Comparison of ENCODE assay signal across 22 cellular contexts in the genomic region with DNA sequence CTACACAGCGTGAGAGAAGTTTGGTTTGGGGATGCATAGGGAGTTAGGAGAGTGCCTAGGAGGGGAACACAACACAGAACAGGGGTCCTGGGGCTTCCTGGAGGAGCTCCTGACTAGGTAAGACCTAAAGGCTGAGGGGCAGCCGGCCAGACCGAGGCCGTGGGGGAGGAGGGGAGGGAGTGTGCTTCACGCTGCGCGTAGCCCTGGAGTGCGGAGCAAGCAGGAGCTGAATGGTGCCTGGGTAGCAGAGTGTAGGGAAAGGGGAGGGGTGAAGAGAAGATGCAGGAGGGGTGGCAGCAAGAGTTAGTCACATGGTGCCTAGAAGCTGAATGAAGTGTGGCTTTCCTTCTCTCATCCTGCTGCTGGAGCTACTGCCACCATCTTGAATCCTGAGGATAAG. TPM values are rescaled to one million over a fixed set of nuclear protein-coding genes. Genes with fewer than 3 reads are reported as not detected.
"Had no signal": no experiment of that assay in that cellular context is flagged by ENCODE, and none has a peak within 500 bp of the region (broad histone marks: within the 10 kb centered on the region; RNA-seq: fewer than 3 reads in every experiment).

No MANE protein-coding gene starts in this region.

- H3K4me1 ChIP-seq: sigmoid colon had no signal

- H3K36me3 ChIP-seq: esophagus muscularis mucosa, heart left ventricle, sigmoid colon, WERI-Rb-1 had no signal

- H3K4me3 ChIP-seq: esophagus muscularis mucosa, heart left ventricle, psoas muscle, sigmoid colon, SK-N-MC, testis had no signal

- DNase-seq: activated CD4-positive, alpha-beta T cell treated with anti-CD3 and anti-CD28 coated beads, Interleukin-2, amount 10 ng/mL, durations not matched to agents 24 days and 14 days; amniotic stem cell; cerebellar nuclear complex; naive B cell; psoas muscle; stimulated activated CD4-positive, alpha-beta T cell treated with anti-CD3 and anti-CD28 coated beads, Interleukin-2, amount 100 ng/mL, for 24 hours; stimulated activated naive CD8-positive, alpha-beta T cell treated with anti-CD3 and anti-CD28 coated beads, Interleukin-15, Interleukin-2, amounts not matched to agents 100 U/mL and 50 U/mL, for 24 hours; T-cell; testis; WERI-Rb-1 had no signal

- H3K4me3 Mint-ChIP-seq: activated CD4-positive, alpha-beta T cell treated with anti-CD3 and anti-CD28 coated beads, Interleukin-2, amount 10 ng/mL, durations not matched to agents 24 days and 14 days; brain; naive B cell; T-cell had no signal

- H3K36me3 Mint-ChIP-seq: activated naive CD4-positive, alpha-beta T cell treated with anti-CD3 and anti-CD28 coated beads, Interleukin-2, amount 50 U/mL, for 72 hours; brain; naive B cell; T-cell had no signal

- ATAC-seq: activated naive CD4-positive, alpha-beta T cell treated with anti-CD3 and anti-CD28 coated beads, Interleukin-2, amount 50 U/mL, for 72 hours; heart left ventricle; psoas muscle; stimulated activated naive CD8-positive, alpha-beta T cell treated with anti-CD3 and anti-CD28 coated beads, Interleukin-15, Interleukin-2, amounts not matched to agents 100 U/mL and 50 U/mL, for 24 hours; T-cell had no signal

- H3K27ac Mint-ChIP-seq: activated CD4-positive, alpha-beta T cell treated with anti-CD3 and anti-CD28 coated beads, Interleukin-2, amount 10 ng/mL, durations not matched to agents 24 days and 14 days; activated naive CD4-positive, alpha-beta T cell treated with anti-CD3 and anti-CD28 coated beads, Interleukin-2, amount 50 U/mL, for 72 hours; activated T-helper 2 cell treated with anti-CD3 and anti-CD28 coated beads, Interferon-gamma antibody, Interleukin-2, Interleukin-4, amounts not matched to agents 10 μg/mL and 5 μg/mL and 100 μg/mL, durations not matched to agents 14 hours and 24 hours and 36 hours; T-cell had no signal

- H3K9me3 ChIP-seq: esophagus muscularis mucosa, heart left ventricle, psoas muscle, sigmoid colon, testis had no signal

- H3K27me3 ChIP-seq: esophagus muscularis mucosa, heart left ventricle, sigmoid colon, testis had no signal

- H3K27me3 Mint-ChIP-seq: activated CD4-positive, alpha-beta T cell treated with anti-CD3 and anti-CD28 coated beads, Interleukin-2, amount 10 ng/mL, durations not matched to agents 24 days and 14 days; brain; naive B cell; T-cell had no signal

- H3K9me3 Mint-ChIP-seq: activated CD4-positive, alpha-beta T cell treated with anti-CD3 and anti-CD28 coated beads, Interleukin-2, amount 10 ng/mL, durations not matched to agents 24 days and 14 days; activated naive CD4-positive, alpha-beta T cell treated with anti-CD3 and anti-CD28 coated beads, Interleukin-2, amount 50 U/mL, for 72 hours; activated T-helper 2 cell treated with anti-CD3 and anti-CD28 coated beads, Interferon-gamma antibody, Interleukin-2, Interleukin-4, amounts not matched to agents 10 μg/mL and 5 μg/mL and 100 μg/mL, durations not matched to agents 14 hours and 24 hours and 36 hours; T-cell had no signal

- H3K4me1 Mint-ChIP-seq: activated CD4-positive, alpha-beta T cell treated with anti-CD3 and anti-CD28 coated beads, Interleukin-2, amount 10 ng/mL, durations not matched to agents 24 days and 14 days; T-cell had no signal

- H3K27ac ChIP-seq: esophagus muscularis mucosa, psoas muscle, sigmoid colon, SK-N-MC, WERI-Rb-1 had no signal

RNA-seq across cellular contexts. Expression of gene HHATL, which starts 32.4 kb away (rescaled TPM):
- total RNA-seq: activated CD4-positive, alpha-beta T cell treated with anti-CD3 and anti-CD28 coated beads, Interleukin-2, amount 10 ng/mL, durations not matched to agents 24 days and 14 days; activated CD8-positive, alpha-beta memory T cell treated with anti-CD3 and anti-CD28 coated beads for 36 hours; activated naive CD4-positive, alpha-beta T cell treated with anti-CD3 and anti-CD28 coated beads, Interleukin-2, amount 50 U/mL, for 72 hours; activated T-helper 2 cell treated with anti-CD3 and anti-CD28 coated beads, Interferon-gamma antibody, Interleukin-2, Interleukin-4, amounts not matched to agents 10 μg/mL and 5 μg/mL and 100 μg/mL, durations not matched to agents 14 hours and 24 hours and 36 hours; dermis microvascular lymphatic vessel endothelial cell; fibroblast of villous mesenchyme; sigmoid colon; T-cell had no signal

RNA-seq across cellular contexts. Expression of gene CCDC13, which starts 38.0 kb away (rescaled TPM):
- total RNA-seq: activated T-helper 2 cell treated with anti-CD3 and anti-CD28 coated beads, Interferon-gamma antibody, Interleukin-2, Interleukin-4, amounts not matched to agents 10 μg/mL and 5 μg/mL and 100 μg/mL, durations not matched to agents 14 hours and 24 hours and 36 hours had no signal

RNA-seq across cellular contexts. Expression of gene KLHL40, which starts 49.7 kb away (rescaled TPM):
- total RNA-seq: activated CD4-positive, alpha-beta T cell treated with anti-CD3 and anti-CD28 coated beads, Interleukin-2, amount 10 ng/mL, durations not matched to agents 24 days and 14 days; activated CD8-positive, alpha-beta memory T cell treated with anti-CD3 and anti-CD28 coated beads for 36 hours; activated naive CD4-positive, alpha-beta T cell treated with anti-CD3 and anti-CD28 coated beads, Interleukin-2, amount 50 U/mL, for 72 hours; activated T-helper 2 cell treated with anti-CD3 and anti-CD28 coated beads, Interferon-gamma antibody, Interleukin-2, Interleukin-4, amounts not matched to agents 10 μg/mL and 5 μg/mL and 100 μg/mL, durations not matched to agents 14 hours and 24 hours and 36 hours; dermis microvascular lymphatic vessel endothelial cell; fibroblast of villous mesenchyme; lower leg skin; T-cell; ureter had no signal
